ENCODE assay signal across 1 cellular context in the genomic region with DNA sequence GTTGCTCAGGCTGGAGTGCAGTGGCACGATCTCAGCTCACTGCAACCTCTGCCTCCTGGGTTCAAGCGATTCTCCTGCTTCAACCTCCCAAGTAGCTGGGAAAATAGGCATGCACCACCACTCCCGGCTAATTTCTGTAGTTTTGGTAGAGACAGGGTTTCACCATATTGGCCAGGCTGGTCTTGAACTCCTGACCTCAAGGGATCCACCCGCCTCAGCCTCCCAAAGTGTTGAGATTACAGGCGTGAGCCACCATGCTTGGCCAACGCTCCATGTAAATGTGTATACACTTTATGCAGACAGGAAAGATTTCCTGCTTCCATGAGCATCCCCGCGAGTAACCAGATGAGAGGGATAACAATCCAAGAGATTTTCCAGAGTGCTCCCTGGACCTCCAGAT. TPM values are rescaled to one million over a fixed set of nuclear protein-coding genes. Genes with fewer than 3 reads are reported as not detected.
"Had no signal": no experiment of that assay in that cellular context is flagged by ENCODE, and none has a peak within 500 bp of the region (broad histone marks: within the 10 kb centered on the region; RNA-seq: fewer than 3 reads in every experiment).

No MANE protein-coding gene starts in this region.

RNA-seq across cellular contexts. Expression of gene BEST1, which starts 52.1 kb away (rescaled TPM):
- total RNA-seq: dermis blood vessel endothelial cell had no signal
